In the genomic region with DNA sequence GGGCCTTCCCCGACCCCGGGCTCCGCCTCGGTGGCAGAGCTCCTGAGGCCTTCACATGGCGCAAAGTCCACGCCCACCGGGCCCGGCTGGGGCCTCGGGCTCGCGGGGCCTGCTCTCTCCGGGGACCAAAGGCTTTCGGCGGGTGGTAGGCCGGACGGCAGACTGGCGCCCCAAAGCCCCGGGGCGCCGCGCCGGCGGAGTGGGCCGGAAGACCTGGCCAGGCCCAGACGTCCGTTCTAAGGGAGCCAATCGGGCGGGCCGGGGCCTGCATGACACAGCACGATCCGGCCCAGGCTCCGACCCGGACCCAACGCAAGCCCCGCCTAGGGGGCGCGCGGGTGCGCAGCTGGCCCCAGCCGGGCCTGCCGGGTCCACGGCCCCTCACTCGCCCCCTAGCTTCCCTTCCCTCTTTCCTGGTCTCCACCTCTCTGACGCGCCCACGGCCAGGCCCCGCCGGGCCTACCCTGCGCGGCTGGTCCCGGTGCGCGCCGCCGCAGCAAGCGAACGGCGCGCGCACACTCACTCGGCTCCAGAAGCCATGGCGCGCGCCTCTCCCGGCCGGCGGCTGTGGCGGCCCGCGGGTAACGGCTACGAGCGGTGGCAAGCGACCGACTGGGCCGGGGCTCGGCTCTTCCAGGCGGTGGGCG, we compare ENCODE assay signal across 8 cellular contexts. TPM values are rescaled to one million over a fixed set of nuclear protein-coding genes. Genes with fewer than 3 reads are reported as not detected.
DNase-seq lines count a peak whose midpoint lies in the region; ATAC-seq, FAIRE-seq and TF ChIP-seq lines count a peak whose summit lies in the region.

No MANE protein-coding gene starts in this region.

- DNase-seq in AML-193 (lab: John Stamatoyannopoulos, UW) = peak; percentile 61
- peak; percentile 82 for DNase-seq in NCI-H226
- DNase-seq in activated CD4-positive, alpha-beta T cell treated with anti-CD3 and anti-CD28 coated beads, Interleukin-2, amount 10 ng/mL, durations not matched to agents 24 days and 14 days = peak; percentile 93
- peak; percentile 80 for DNase-seq in dedifferentiated amniotic fluid mesenchymal stem cell (ENCODE audit: extremely low spot score)
- DNase-seq in HepG2 (ENCODE audit: low spot score) = peak; percentile 85
- DNase-seq in stimulated activated CD4-positive, alpha-beta T cell treated with anti-CD3 and anti-CD28 coated beads, Interleukin-2, amount 100 ng/mL, for 48 hours = peak; percentile 56 to 61

- in situ Hi-C loops in HepG2 (cut with HindIII; ENCODE audit: extremely low pct_ligation_motif_present, low pct_unique_long_range_greater_than_20kb) = no loop called here

- peak in 1 of 2 experiments; percentile 79; a peak in 2 of 4 replicates for TF ChIP-seq POLR2A in HepG2 (IDR thresholded peaks at IDR 0.05; ENCODE audit: insufficient read depth in 1 of 2, low read depth in 2 of 2, low read length in 2 of 2)

- POLR2A ChIA-PET in HepG2 (lab: Yijun Ruan, JAX) = interaction anchor here (0.8 to 3.2 kb wide), 23 partner anchors 8 to 892 kb away, joined by 3 to 23 read pairs (median 7); a partner anchor contains a TSS

- peak; percentile 69 for TF ChIP-seq CTCF in HepG2 (CRISPR knock-in tag; IDR thresholded peaks at IDR 0.05)

- peaks cover 37% of the 10 kb centered on the region for H3K4me1 ChIP-seq in HepG2 (ENCODE audit: insufficient read depth, low read length)

- FAIRE-seq in HepG2 (lab: Jason Lieb, UNC) = no peak

- peak overlapping the region; percentile 94 for H3K27ac Mint-ChIP-seq in activated CD4-positive, alpha-beta T cell treated with anti-CD3 and anti-CD28 coated beads, Interleukin-2, amount 10 ng/mL, durations not matched to agents 24 days and 14 days

- H3K79me2 ChIP-seq in HepG2 (ENCODE audit: insufficient read depth, low read length) = peaks cover 49% of the 10 kb centered on the region

- peaks cover 16 to 41% of the 10 kb centered on the region in 2 experiments for H3K36me3 ChIP-seq in HepG2 (replicated peaks in 1 of 2; ENCODE audit: control insufficient read depth in 1 of 2, insufficient read depth in 2 of 2, low read length in 2 of 2)

- no peak overlapping the region for H2AFZ ChIP-seq in HepG2 (ENCODE audit: low read length)

- TF ChIP-seq RAD21 in HepG2 (CRISPR knock-in tag; IDR thresholded peaks at IDR 0.05) = peak; percentile 56

- H3K27me3 ChIP-seq in HepG2 (ENCODE audit: control insufficient read depth in 1 of 2, insufficient read depth in 2 of 2, low read length in 2 of 2) = no peaks in the 10 kb centered on the region; a peak in 1 of 5 replicates

- no peaks in the 10 kb centered on the region for H3K9me3 Mint-ChIP-seq in activated CD4-positive, alpha-beta T cell treated with anti-CD3 and anti-CD28 coated beads, Interleukin-2, amount 10 ng/mL, durations not matched to agents 24 days and 14 days

- peaks cover 41% of the 10 kb centered on the region for H4K20me1 ChIP-seq in HepG2 (ENCODE audit: insufficient read depth, low read length)

- WGBS in HepG2 (ENCODE audit: low lambda C conversion rate) = no CpG with 5 or more reads among the region's 79 CpGs

- ATAC-seq in GM18907 (IDR thresholded peaks at IDR 0.05; ENCODE audit: unreplicated experiment) (peak; percentile 66), HG03139 (IDR thresholded peaks at IDR 0.05; ENCODE audit: unreplicated experiment) (peak; percentile 53), HepG2 (peak; percentile 89)

- peak overlapping the region; percentile 100 for H3K27ac ChIP-seq in HepG2 (ENCODE audit: extremely low read length, insufficient read depth, low read length)

- TF ChIP-seq EP300 in HepG2 (IDR thresholded peaks at IDR 0.05; ENCODE audit: low read depth in 2 of 2, low read length in 2 of 2) (peak in 1 of 2 experiments; percentile 46; a peak in 1 of 4 replicates), HepG2 (CRISPR knock-in tag; IDR thresholded peaks at IDR 0.05; ENCODE audit: borderline replicate concordance) (no peak)

- no peaks in the 10 kb centered on the region for H3K9me3 ChIP-seq in HepG2 (ENCODE audit: low read length)

- H3K9ac ChIP-seq in HepG2 (ENCODE audit: insufficient read depth, low read depth, low read length) = peak overlapping the region; percentile 100

- H3K4me2 ChIP-seq in HepG2 (ENCODE audit: low read depth, low read length) = peak overlapping the region; percentile 85

- BruUV-seq in HepG2 (replicated peaks; lab: Mats Ljungman, UMichigan) = no TSS peak

- peak overlapping the region; percentile 95 for H3K4me3 Mint-ChIP-seq in activated CD4-positive, alpha-beta T cell treated with anti-CD3 and anti-CD28 coated beads, Interleukin-2, amount 10 ng/mL, durations not matched to agents 24 days and 14 days

- CTCF ChIA-PET in HepG2 (lab: Yijun Ruan, JAX; ENCODE audit: low intra/inter-chr PET ratio, low total read pairs) = interaction anchor here (2.1 kb wide), 1 partner anchor 24 kb away, joined by 9 read pairs; a partner anchor contains a TSS

- peaks cover 72% of the 10 kb centered on the region for H3K36me3 Mint-ChIP-seq in activated CD4-positive, alpha-beta T cell treated with anti-CD3 and anti-CD28 coated beads, Interleukin-2, amount 10 ng/mL, durations not matched to agents 24 days and 14 days (ENCODE audit: low read depth)

- peaks cover 46% of the 10 kb centered on the region for H3K4me1 Mint-ChIP-seq in activated CD4-positive, alpha-beta T cell treated with anti-CD3 and anti-CD28 coated beads, Interleukin-2, amount 10 ng/mL, durations not matched to agents 24 days and 14 days

- peak overlapping the region; percentile 92 to 99 (median 93) for H3K4me3 ChIP-seq in HepG2 (replicated peaks in 1 of 3; ENCODE audit: insufficient read depth in 1 of 3, low read depth in 2 of 3, low read length in 3 of 3)

- intact Hi-C loops in activated CD4-positive, alpha-beta T cell treated with anti-CD3 and anti-CD28 coated beads, Interleukin-2, amount 10 ng/mL, durations not matched to agents 24 days and 14 days (cut with micrococcal nuclease) = loop anchor here (1.0 kb wide), 5 partner anchors 8 to 743 kb away; a partner anchor contains a TSS
- intact Hi-C loops in HepG2 (cut with micrococcal nuclease; ENCODE audit: unreplicated experiment) = loop anchor here (1.0 kb wide), 1 partner anchor 24 kb away; a partner anchor contains a TSS

- no peaks in the 10 kb centered on the region for H3K27me3 Mint-ChIP-seq in activated CD4-positive, alpha-beta T cell treated with anti-CD3 and anti-CD28 coated beads, Interleukin-2, amount 10 ng/mL, durations not matched to agents 24 days and 14 days

RNA-seq across cellular contexts. Expression of a gene that starts 0.5 kb away (rescaled TPM):
- total RNA-seq in activated CD4-positive, alpha-beta T cell treated with anti-CD3 and anti-CD28 coated beads, Interleukin-2, amount 10 ng/mL, durations not matched to agents 24 days and 14 days = 335 and 343 TPM in 2 replicates
- total RNA-seq in HepG2 (2016; rRNA removed; fragmentation: Illumina TruSeq; extraction: Trizol) = 391 and 406 TPM in 2 replicates
- total RNA-seq in HepG2 (2016; cell fraction: cytosol; rRNA removed; fragmentation: Illumina TruSeq; extraction: Trizol; ENCODE audit: low read depth) = 18.6 and 21.7 TPM in 2 replicates
- 376 and 380 TPM in 2 replicates for total RNA-seq in HepG2 (2016; cell fraction: insoluble cytoplasmic fraction; rRNA removed; fragmentation: Illumina TruSeq; extraction: Trizol)
- 43.0 and 49.6 TPM in 2 replicates for total RNA-seq in HepG2 (2016; cell fraction: membrane; rRNA removed; fragmentation: Illumina TruSeq; extraction: Trizol)
- 244 and 245 TPM in 2 replicates for total RNA-seq in HepG2 (2016; cell fraction: nucleus; rRNA removed; fragmentation: Illumina TruSeq; extraction: Trizol)
- 143 and 166 TPM in 2 replicates for polyA plus RNA-seq in HepG2 (2011; rRNA removed)
- polyA plus RNA-seq in HepG2 (2011; cell fraction: cytosol; rRNA removed) = 151 and 155 TPM in 2 replicates
- 129 and 137 TPM in 2 replicates for polyA plus RNA-seq in HepG2 (2011; cell fraction: nucleus; rRNA removed)
- 146 and 152 TPM in 2 replicates for polyA plus RNA-seq in HepG2 (2012)
- 10.7 and 12.6 TPM in 2 replicates for polyA plus RNA-seq in HepG2 (2016; cell fraction: cytosol; fragmentation: Illumina TruSeq; extraction: Trizol; ENCODE audit: low read depth)
- polyA plus RNA-seq in HepG2 (2016; cell fraction: insoluble cytoplasmic fraction; fragmentation: Illumina TruSeq; extraction: Trizol; ENCODE audit: low read depth) = 291 and 344 TPM in 2 replicates
- polyA plus RNA-seq in HepG2 (2016; cell fraction: membrane; fragmentation: Illumina TruSeq; extraction: Trizol; ENCODE audit: low read depth) = 15.8 and 22.5 TPM in 2 replicates
- polyA plus RNA-seq in HepG2 (2016; cell fraction: nucleus; fragmentation: Illumina TruSeq; extraction: Trizol; ENCODE audit: insufficient read depth, low read depth) = 266 and 278 TPM in 2 replicates
- 446 and 616 TPM in 2 replicates for polyA minus RNA-seq in HepG2 (2011; rRNA and poly(A)+ RNA removed; ENCODE audit: low replicate concordance)
- polyA minus RNA-seq in HepG2 (2011; cell fraction: cytosol; rRNA and poly(A)+ RNA removed) = 189 and 210 TPM in 2 replicates
- polyA minus RNA-seq in HepG2 (2011; cell fraction: nucleus; rRNA and poly(A)+ RNA removed) = 248 and 250 TPM in 2 replicates

RNA-seq across cellular contexts. Expression of a gene that starts 7.8 kb away (rescaled TPM):
- total RNA-seq in activated CD4-positive, alpha-beta T cell treated with anti-CD3 and anti-CD28 coated beads, Interleukin-2, amount 10 ng/mL, durations not matched to agents 24 days and 14 days = 114 and 122 TPM in 2 replicates
- total RNA-seq in HepG2 (2016; rRNA removed; fragmentation: Illumina TruSeq; extraction: Trizol) = 43.3 and 45.1 TPM in 2 replicates
- total RNA-seq in HepG2 (2016; cell fraction: cytosol; rRNA removed; fragmentation: Illumina TruSeq; extraction: Trizol; ENCODE audit: low read depth) = 22.3 and 24.9 TPM in 2 replicates
- 38.9 and 46.7 TPM in 2 replicates for total RNA-seq in HepG2 (2016; cell fraction: insoluble cytoplasmic fraction; rRNA removed; fragmentation: Illumina TruSeq; extraction: Trizol)
- total RNA-seq in HepG2 (2016; cell fraction: membrane; rRNA removed; fragmentation: Illumina TruSeq; extraction: Trizol) = 30.7 and 36.4 TPM in 2 replicates
- 49.6 and 53.6 TPM in 2 replicates for total RNA-seq in HepG2 (2016; cell fraction: nucleus; rRNA removed; fragmentation: Illumina TruSeq; extraction: Trizol)
- 10.8 and 14.4 TPM in 2 replicates for polyA plus RNA-seq in HepG2 (2011; rRNA removed)
- 4.4 and 6.9 TPM in 2 replicates for polyA plus RNA-seq in HepG2 (2011; cell fraction: cytosol; rRNA removed)
- polyA plus RNA-seq in HepG2 (2011; cell fraction: nucleus; rRNA removed) = 51.4 and 75.5 TPM in 2 replicates
- 7.3 and 17.1 TPM in 2 replicates for polyA plus RNA-seq in HepG2 (2012)
- polyA plus RNA-seq in HepG2 (2016; cell fraction: cytosol; fragmentation: Illumina TruSeq; extraction: Trizol; ENCODE audit: low read depth) = 11.9 and 12.4 TPM in 2 replicates
- 28.3 and 28.9 TPM in 2 replicates for polyA plus RNA-seq in HepG2 (2016; cell fraction: insoluble cytoplasmic fraction; fragmentation: Illumina TruSeq; extraction: Trizol; ENCODE audit: low read depth)
- polyA plus RNA-seq in HepG2 (2016; cell fraction: membrane; fragmentation: Illumina TruSeq; extraction: Trizol; ENCODE audit: low read depth) = 21.2 and 24.3 TPM in 2 replicates
- polyA plus RNA-seq in HepG2 (2016; cell fraction: nucleus; fragmentation: Illumina TruSeq; extraction: Trizol; ENCODE audit: insufficient read depth, low read depth) = 96.3 and 105 TPM in 2 replicates
- 22.2 and 87.0 TPM in 2 replicates for polyA minus RNA-seq in HepG2 (2011; rRNA and poly(A)+ RNA removed; ENCODE audit: low replicate concordance)
- 4.6 and 5.9 TPM in 2 replicates for polyA minus RNA-seq in HepG2 (2011; cell fraction: cytosol; rRNA and poly(A)+ RNA removed)
- 32.1 and 37.9 TPM in 2 replicates for polyA minus RNA-seq in HepG2 (2011; cell fraction: nucleus; rRNA and poly(A)+ RNA removed)

RNA-seq across cellular contexts. Expression of a gene that starts 24.5 kb away (rescaled TPM):
- total RNA-seq in activated CD4-positive, alpha-beta T cell treated with anti-CD3 and anti-CD28 coated beads, Interleukin-2, amount 10 ng/mL, durations not matched to agents 24 days and 14 days = 32.5 and 37.2 TPM in 2 replicates
- 6.6 and 20.5 TPM in 2 replicates for total RNA-seq in HepG2 (2016; rRNA removed; fragmentation: Illumina TruSeq; extraction: Trizol)
- 1.7 and 3.4 TPM in 2 replicates for total RNA-seq in HepG2 (2016; cell fraction: cytosol; rRNA removed; fragmentation: Illumina TruSeq; extraction: Trizol; ENCODE audit: low read depth)
- total RNA-seq in HepG2 (2016; cell fraction: insoluble cytoplasmic fraction; rRNA removed; fragmentation: Illumina TruSeq; extraction: Trizol) = 6.2 and 20.0 TPM in 2 replicates
- 3.2 and 3.6 TPM in 2 replicates for total RNA-seq in HepG2 (2016; cell fraction: membrane; rRNA removed; fragmentation: Illumina TruSeq; extraction: Trizol)
- 18.5 and 23.4 TPM in 2 replicates for total RNA-seq in HepG2 (2016; cell fraction: nucleus; rRNA removed; fragmentation: Illumina TruSeq; extraction: Trizol)
- 24.4 and 26.2 TPM in 2 replicates for polyA plus RNA-seq in HepG2 (2011; rRNA removed)
- polyA plus RNA-seq in HepG2 (2011; cell fraction: cytosol; rRNA removed) = 18.2 and 19.4 TPM in 2 replicates
- polyA plus RNA-seq in HepG2 (2011; cell fraction: nucleus; rRNA removed) = 36.6 and 39.8 TPM in 2 replicates
- polyA plus RNA-seq in HepG2 (2012) = 11.1 and 13.7 TPM in 2 replicates
- 1.4 TPM in 2 replicates for polyA plus RNA-seq in HepG2 (2016; cell fraction: cytosol; fragmentation: Illumina TruSeq; extraction: Trizol; ENCODE audit: low read depth)
- polyA plus RNA-seq in HepG2 (2016; cell fraction: insoluble cytoplasmic fraction; fragmentation: Illumina TruSeq; extraction: Trizol; ENCODE audit: low read depth) = 5.1 and 7.0 TPM in 2 replicates
- polyA plus RNA-seq in HepG2 (2016; cell fraction: membrane; fragmentation: Illumina TruSeq; extraction: Trizol; ENCODE audit: low read depth) = 2.4 and 2.7 TPM in 2 replicates
- 29.3 and 36.5 TPM in 2 replicates for polyA plus RNA-seq in HepG2 (2016; cell fraction: nucleus; fragmentation: Illumina TruSeq; extraction: Trizol; ENCODE audit: insufficient read depth, low read depth)
- 54.7 and 59.3 TPM in 2 replicates for polyA minus RNA-seq in HepG2 (2011; rRNA and poly(A)+ RNA removed; ENCODE audit: low replicate concordance)
- polyA minus RNA-seq in HepG2 (2011; cell fraction: cytosol; rRNA and poly(A)+ RNA removed) = 15.4 and 19.4 TPM in 2 replicates
- 20.1 and 20.3 TPM in 2 replicates for polyA minus RNA-seq in HepG2 (2011; cell fraction: nucleus; rRNA and poly(A)+ RNA removed)

RNA-seq across cellular contexts. Expression of a gene that starts 31.0 kb away (rescaled TPM):
- total RNA-seq in activated CD4-positive, alpha-beta T cell treated with anti-CD3 and anti-CD28 coated beads, Interleukin-2, amount 10 ng/mL, durations not matched to agents 24 days and 14 days = 258 and 262 TPM in 2 replicates
- total RNA-seq in HepG2 (2016; rRNA removed; fragmentation: Illumina TruSeq; extraction: Trizol) = 250 and 305 TPM in 2 replicates
- total RNA-seq in HepG2 (2016; cell fraction: cytosol; rRNA removed; fragmentation: Illumina TruSeq; extraction: Trizol; ENCODE audit: low read depth) = 682 and 717 TPM in 2 replicates
- total RNA-seq in HepG2 (2016; cell fraction: insoluble cytoplasmic fraction; rRNA removed; fragmentation: Illumina TruSeq; extraction: Trizol) = 259 and 314 TPM in 2 replicates
- total RNA-seq in HepG2 (2016; cell fraction: membrane; rRNA removed; fragmentation: Illumina TruSeq; extraction: Trizol) = 635 and 649 TPM in 2 replicates
- 99.4 and 103 TPM in 2 replicates for total RNA-seq in HepG2 (2016; cell fraction: nucleus; rRNA removed; fragmentation: Illumina TruSeq; extraction: Trizol)
- 243 and 245 TPM in 2 replicates for polyA plus RNA-seq in HepG2 (2011; rRNA removed)
- 206 and 268 TPM in 2 replicates for polyA plus RNA-seq in HepG2 (2011; cell fraction: cytosol; rRNA removed)
- polyA plus RNA-seq in HepG2 (2011; cell fraction: nucleus; rRNA removed) = 223 and 235 TPM in 2 replicates
- polyA plus RNA-seq in HepG2 (2012) = 137 and 155 TPM in 2 replicates
- polyA plus RNA-seq in HepG2 (2016; cell fraction: cytosol; fragmentation: Illumina TruSeq; extraction: Trizol; ENCODE audit: low read depth) = 796 and 800 TPM in 2 replicates
- 284 and 314 TPM in 2 replicates for polyA plus RNA-seq in HepG2 (2016; cell fraction: insoluble cytoplasmic fraction; fragmentation: Illumina TruSeq; extraction: Trizol; ENCODE audit: low read depth)
- 557 and 563 TPM in 2 replicates for polyA plus RNA-seq in HepG2 (2016; cell fraction: membrane; fragmentation: Illumina TruSeq; extraction: Trizol; ENCODE audit: low read depth)
- 177 and 181 TPM in 2 replicates for polyA plus RNA-seq in HepG2 (2016; cell fraction: nucleus; fragmentation: Illumina TruSeq; extraction: Trizol; ENCODE audit: insufficient read depth, low read depth)
- polyA minus RNA-seq in HepG2 (2011; rRNA and poly(A)+ RNA removed; ENCODE audit: low replicate concordance) = 125 and 128 TPM in 2 replicates
- 41.4 and 52.8 TPM in 2 replicates for polyA minus RNA-seq in HepG2 (2011; cell fraction: cytosol; rRNA and poly(A)+ RNA removed)
- 27.2 and 45.5 TPM in 2 replicates for polyA minus RNA-seq in HepG2 (2011; cell fraction: nucleus; rRNA and poly(A)+ RNA removed)

RNA-seq across cellular contexts. Expression of a gene that starts 43.7 kb away (rescaled TPM):
- 3.7 and 4.7 TPM in 2 replicates for total RNA-seq in activated CD4-positive, alpha-beta T cell treated with anti-CD3 and anti-CD28 coated beads, Interleukin-2, amount 10 ng/mL, durations not matched to agents 24 days and 14 days
- 1.9 and 2.3 TPM in 2 replicates for total RNA-seq in HepG2 (2016; rRNA removed; fragmentation: Illumina TruSeq; extraction: Trizol)
- 0.26 and 0.61 TPM in 2 replicates for total RNA-seq in HepG2 (2016; cell fraction: cytosol; rRNA removed; fragmentation: Illumina TruSeq; extraction: Trizol; ENCODE audit: low read depth)
- 1.6 and 2.0 TPM in 2 replicates for total RNA-seq in HepG2 (2016; cell fraction: insoluble cytoplasmic fraction; rRNA removed; fragmentation: Illumina TruSeq; extraction: Trizol)
- 1.2 and 1.5 TPM in 2 replicates for total RNA-seq in HepG2 (2016; cell fraction: membrane; rRNA removed; fragmentation: Illumina TruSeq; extraction: Trizol)
- total RNA-seq in HepG2 (2016; cell fraction: nucleus; rRNA removed; fragmentation: Illumina TruSeq; extraction: Trizol) = 1.8 and 2.3 TPM in 2 replicates
- polyA plus RNA-seq in HepG2 (2011; rRNA removed) = 6.4 and 7.1 TPM in 2 replicates
- polyA plus RNA-seq in HepG2 (2011; cell fraction: cytosol; rRNA removed) = 6.6 and 6.7 TPM in 2 replicates
- 16.6 and 22.2 TPM in 2 replicates for polyA plus RNA-seq in HepG2 (2011; cell fraction: nucleus; rRNA removed)
- polyA plus RNA-seq in HepG2 (2012) = 2.0 and 2.1 TPM in 2 replicates
- 0.47 and 0.61 TPM in 2 replicates for polyA plus RNA-seq in HepG2 (2016; cell fraction: cytosol; fragmentation: Illumina TruSeq; extraction: Trizol; ENCODE audit: low read depth)
- 2.2 TPM in 2 replicates for polyA plus RNA-seq in HepG2 (2016; cell fraction: insoluble cytoplasmic fraction; fragmentation: Illumina TruSeq; extraction: Trizol; ENCODE audit: low read depth)
- 1.4 and 1.6 TPM in 2 replicates for polyA plus RNA-seq in HepG2 (2016; cell fraction: membrane; fragmentation: Illumina TruSeq; extraction: Trizol; ENCODE audit: low read depth)
- 4.3 and 5.5 TPM in 2 replicates for polyA plus RNA-seq in HepG2 (2016; cell fraction: nucleus; fragmentation: Illumina TruSeq; extraction: Trizol; ENCODE audit: insufficient read depth, low read depth)
- 7.8 and 10.5 TPM in 2 replicates for polyA minus RNA-seq in HepG2 (2011; rRNA and poly(A)+ RNA removed; ENCODE audit: low replicate concordance)
- polyA minus RNA-seq in HepG2 (2011; cell fraction: cytosol; rRNA and poly(A)+ RNA removed) = 1.7 and 1.8 TPM in 2 replicates
- 3.7 and 4.0 TPM in 2 replicates for polyA minus RNA-seq in HepG2 (2011; cell fraction: nucleus; rRNA and poly(A)+ RNA removed)

Comparison
In these comparisons a context has a peak if more than half of its experiments do, and no peak if none do; other contexts are left out.
1. Peak in every context shown above with its lines: DNase-seq, ATAC-seq, H3K4me3 ChIP-seq and H3K27ac ChIP-seq.